In genomic region chr18:45498270-45498625, GRCh38 we compare ENCODE assay signal across 6 cellular contexts.
"Had no signal": no experiment of that assay in that cellular context is flagged by ENCODE, and none has a peak within 500 bp of the region (broad histone marks: within the 10 kb centered on the region; RNA-seq: fewer than 3 reads in every experiment).

No MANE protein-coding gene starts in this region.

- DNase-seq: IMR-90, KBM-7, KG1 had no signal

- ATAC-seq: HepG2, K562 had no signal

- H3K27ac ChIP-seq: HL-60 had no signal

- H3K4me3 ChIP-seq: K562 had no signal
